ENCODE assay signal across 15 cellular contexts in genomic region chr21:42191978-42192595, GRCh38. TPM values are rescaled to one million over a fixed set of nuclear protein-coding genes. Genes with fewer than 3 reads are reported as not detected.
A peak's percentile ranks its signal among the peaks of the same experiment; 100 is the strongest.
DNase-seq lines count a peak whose midpoint lies in the region; TF ChIP-seq lines count a peak whose summit lies in the region.
"Had no signal": no experiment of that assay in that cellular context is flagged by ENCODE, and none has a peak within 500 bp of the region (broad histone marks: within the 10 kb centered on the region; RNA-seq: fewer than 3 reads in every experiment).

No MANE protein-coding gene starts in this region.

- no peak for DNase-seq in T-helper 2 cell treated with Interferon-gamma antibody and Interleukin-4, amounts not matched to agents 5 μg/mL and 100 μg/mL, for 36 hours (ENCODE audit: low spot score)
- DNase-seq in T-helper 2 cell (no peak), NCI-H146 treated with DMSO at 0.1 percent for 48 hours (lab: John Stamatoyannopoulos, UW; ENCODE audit: unreplicated experiment) (peak; percentile 23), MCF 10A (ENCODE audit: unreplicated experiment) (no peak), COLO829 (ENCODE audit: low spot score) (no peak), Kasumi-1 (lab: John Stamatoyannopoulos, UW) (no peak), H9 (no peak)
- DNase-seq: body of pancreas, Karpas-422, posterior cingulate gyrus, testis had no signal

- TF ChIP-seq CTCF in MCF 10A (IDR thresholded peaks at IDR 0.05; ENCODE audit: unreplicated experiment) (no peak), nephron (IDR thresholded peaks at IDR 0.05; ENCODE audit: unreplicated experiment in 3 of 3) (no peak), H9 (conservative IDR thresholded peaks at IDR 0.05) (no peak)

- no peak overlapping the region for H2AFZ ChIP-seq in H9 (ENCODE audit: low read length)

- no CpG with 5 or more reads among the region's 13 CpGs for WGBS in H9 (ENCODE audit: extremely low coverage, insufficient read length, low lambda C conversion rate)

- no peak overlapping the region for H4K91ac ChIP-seq in H9 (ENCODE audit: insufficient read length, low read depth, low read length)

- no peak overlapping the region for H3K27ac ChIP-seq in H9 (ENCODE audit: insufficient read length, low read depth, low read length)
- H3K27ac ChIP-seq: body of pancreas, foreskin keratinocyte, HL-60, testis had no signal

- no peaks in the 10 kb centered on the region for H3K27me3 ChIP-seq in H9 (ENCODE audit: insufficient read depth, low read length)
- H3K27me3 ChIP-seq: body of pancreas, foreskin keratinocyte, testis had no signal

- intact Hi-C loops in MCF 10A (cut with micrococcal nuclease) = no loop called here

- H2BK20ac ChIP-seq in H9 (ENCODE audit: low read depth, low read length, poor library complexity, severe bottlenecking) = no peak overlapping the region

- H3K36me3 Mint-ChIP-seq in T-helper 2 cell treated with Interferon-gamma antibody and Interleukin-4, amounts not matched to agents 5 μg/mL and 100 μg/mL, for 36 hours (ENCODE audit: low read depth) = peaks cover 5% of the 10 kb centered on the region
- no peaks in the 10 kb centered on the region for H3K36me3 Mint-ChIP-seq in MCF 10A (ENCODE audit: insufficient read depth, unreplicated experiment)
- no peaks in the 10 kb centered on the region for H3K36me3 Mint-ChIP-seq in nephron (ENCODE audit: low read depth)
- no peaks in the 10 kb centered on the region for H3K36me3 Mint-ChIP-seq in H9 (ENCODE audit: insufficient read depth in 1 of 3, low read depth in 3 of 3)

- no peak overlapping the region for H3K18ac ChIP-seq in H9 (ENCODE audit: insufficient read length, low read depth, low read length)

- no peak overlapping the region for H4K8ac ChIP-seq in H9 (replicated peaks; ENCODE audit: insufficient read length, low read depth, low read length)

- no peaks in the 10 kb centered on the region for H3K9me3 Mint-ChIP-seq in T-helper 2 cell treated with Interferon-gamma antibody and Interleukin-4, amounts not matched to agents 5 μg/mL and 100 μg/mL, for 36 hours
- H3K9me3 Mint-ChIP-seq in MCF 10A (ENCODE audit: unreplicated experiment) (no peaks in the 10 kb centered on the region), nephron (no peaks in the 10 kb centered on the region), H9 (no peaks in the 10 kb centered on the region)
- H3K9me3 Mint-ChIP-seq: activated T-helper 1 cell treated with anti-CD3 and anti-CD28 coated beads, Interleukin-12 subunit alpha, Interleukin-12 subunit beta, Interleukin-2, Interleukin-4 antibody, amounts not matched to agents 30 ng/mL and 10 ng/mL and 1 ng/mL, durations not matched to agents 14 hours and 24 hours and 36 hours had no signal

- H4K5ac ChIP-seq in H9 (ENCODE audit: insufficient read length, low read depth, low read length) = no peak overlapping the region

- H3K79me1 ChIP-seq in H9 (ENCODE audit: insufficient read depth, low read depth, low read length, poor library complexity, severe bottlenecking) = no peaks in the 10 kb centered on the region

- H2BK5ac ChIP-seq in H9 (ENCODE audit: insufficient read length, low read length) = no peak overlapping the region

- no TSS peak for BruUV-seq in MCF 10A (replicated peaks; lab: Mats Ljungman, UMichigan)

- H3K23me2 ChIP-seq in H9 (ENCODE audit: insufficient read length, low read depth, low read length, poor library complexity, severe bottlenecking) = no peaks in the 10 kb centered on the region

- no peaks in the 10 kb centered on the region for H3K4me1 ChIP-seq in H9 (ENCODE audit: insufficient read depth, low read length)
- H3K4me1 ChIP-seq: body of pancreas, testis had no signal

- no peak overlapping the region for H3K23ac ChIP-seq in H9 (ENCODE audit: insufficient read length, low read depth, low read length)

- H2BK12ac ChIP-seq in H9 (ENCODE audit: insufficient read length, low read depth, low read length) = no peak overlapping the region

- no peaks in the 10 kb centered on the region for H3K9me3 ChIP-seq in H9 (ENCODE audit: control insufficient read depth, low read depth, low read length)
- H3K9me3 ChIP-seq: body of pancreas, testis had no signal

- no peak overlapping the region for H3T11ph ChIP-seq in H9 (ENCODE audit: low read length)

- POLR2A ChIA-PET in MCF 10A (lab: Yijun Ruan, JAX) = interaction anchor here (0.6 to 4.1 kb wide), 6 partner anchors 9 to 577 kb away, joined by 3 to 20 read pairs (median 4); partner anchors contain the start of gene ABCG1

- H3K14ac ChIP-seq in H9 (ENCODE audit: insufficient read depth, low read length) = no peak overlapping the region

- H3K4me2 ChIP-seq in H9 (ENCODE audit: insufficient read depth, insufficient read length, low read length) = no peak overlapping the region

- H3K4me1 Mint-ChIP-seq in T-helper 2 cell treated with Interferon-gamma antibody and Interleukin-4, amounts not matched to agents 5 μg/mL and 100 μg/mL, for 36 hours (ENCODE audit: low read depth) = peaks cover 73% of the 10 kb centered on the region
- H3K4me1 Mint-ChIP-seq in MCF 10A (ENCODE audit: insufficient read depth, unreplicated experiment) (peaks cover 44% of the 10 kb centered on the region), nephron (peaks cover 24% of the 10 kb centered on the region), H9 (no peaks in the 10 kb centered on the region)

- peak overlapping the region; percentile 22 for H3K4me3 Mint-ChIP-seq in T-helper 2 cell treated with Interferon-gamma antibody and Interleukin-4, amounts not matched to agents 5 μg/mL and 100 μg/mL, for 36 hours
- H3K4me3 Mint-ChIP-seq in MCF 10A (ENCODE audit: unreplicated experiment) (no peak overlapping the region), nephron (no peak overlapping the region), H9 (no peak overlapping the region)

- no peak overlapping the region for H3K27ac Mint-ChIP-seq in T-helper 2 cell treated with Interferon-gamma antibody and Interleukin-4, amounts not matched to agents 5 μg/mL and 100 μg/mL, for 36 hours
- H3K27ac Mint-ChIP-seq in MCF 10A (ENCODE audit: low read depth, unreplicated experiment) (peak overlapping the region; percentile 23), nephron (peak overlapping the region; percentile 15 to 62 (median 20)), H9 (no peak overlapping the region)
- H3K27ac Mint-ChIP-seq: activated T-helper 1 cell treated with anti-CD3 and anti-CD28 coated beads, Interleukin-12 subunit alpha, Interleukin-12 subunit beta, Interleukin-2, Interleukin-4 antibody, amounts not matched to agents 30 ng/mL and 10 ng/mL and 1 ng/mL, durations not matched to agents 14 hours and 24 hours and 36 hours had no signal

- no peak overlapping the region for H2BK120ac ChIP-seq in H9 (ENCODE audit: low read depth, low read length, poor library complexity, severe bottlenecking)

- CTCF ChIA-PET in MCF 10A (lab: Yijun Ruan, JAX) = interaction anchor here (2.4 kb wide), 1 partner anchor 18 kb away, joined by 6 read pairs; no protein-coding TSS in a partner anchor

- no peaks in the 10 kb centered on the region for H4K20me1 ChIP-seq in H9 (ENCODE audit: control insufficient read depth, insufficient read depth, insufficient read length)

- no peaks in the 10 kb centered on the region for H3K79me2 ChIP-seq in H9 (ENCODE audit: insufficient read depth, low read length)

- no peak overlapping the region for H3K4ac ChIP-seq in H9 (ENCODE audit: low read depth, low read length)

- H2BK15ac ChIP-seq in H9 (ENCODE audit: low read depth, low read length) = no peak overlapping the region

- no peaks in the 10 kb centered on the region for H3K27me3 Mint-ChIP-seq in T-helper 2 cell treated with Interferon-gamma antibody and Interleukin-4, amounts not matched to agents 5 μg/mL and 100 μg/mL, for 36 hours (ENCODE audit: low read depth)
- no peaks in the 10 kb centered on the region for H3K27me3 Mint-ChIP-seq in MCF 10A (ENCODE audit: insufficient read depth, unreplicated experiment)
- no peaks in the 10 kb centered on the region for H3K27me3 Mint-ChIP-seq in nephron (ENCODE audit: low read depth)
- peaks cover 19% of the 10 kb centered on the region for H3K27me3 Mint-ChIP-seq in H9 (ENCODE audit: low read depth)

- H2AK5ac ChIP-seq in H9 (ENCODE audit: insufficient read length, low read length) = no peak overlapping the region

- no peak overlapping the region for H3K56ac ChIP-seq in H9 (ENCODE audit: insufficient read length, low read depth, low read length)

- no peak overlapping the region for H3K9ac ChIP-seq in H9 (ENCODE audit: extremely low read depth, insufficient read length, low read length)

RNA-seq across cellular contexts. Expression of gene ABCG1, which starts 26.9 kb away (rescaled TPM):
- 25.5 and 28.7 TPM in 2 replicates for total RNA-seq in MCF 10A (2022)
- 0.83 and 0.99 TPM in 2 replicates for total RNA-seq in H9 (2021)

Comparison
In these comparisons a context has a peak if more than half of its experiments do, and no peak if none do; other contexts are left out.
1. H3K27ac Mint-ChIP-seq: peak in MCF 10A (single experiment) and nephron (3 of 3); none in T-helper 2 cell treated with Interferon-gamma antibody and Interleukin-4, amounts not matched to agents 5 μg/mL and 100 μg/mL, for 36 hours (single experiment) and H9 (0 of 3).
2. RNA of gene ABCG1, which starts 26.9 kb away (total RNA-seq): 25.5 to 28.7 TPM in MCF 10A; 0.83 to 0.99 TPM in H9; every median in the first group is over 10 times any median in the second.